Comparison of ENCODE assay signal across 8 cellular contexts in the genomic region with DNA sequence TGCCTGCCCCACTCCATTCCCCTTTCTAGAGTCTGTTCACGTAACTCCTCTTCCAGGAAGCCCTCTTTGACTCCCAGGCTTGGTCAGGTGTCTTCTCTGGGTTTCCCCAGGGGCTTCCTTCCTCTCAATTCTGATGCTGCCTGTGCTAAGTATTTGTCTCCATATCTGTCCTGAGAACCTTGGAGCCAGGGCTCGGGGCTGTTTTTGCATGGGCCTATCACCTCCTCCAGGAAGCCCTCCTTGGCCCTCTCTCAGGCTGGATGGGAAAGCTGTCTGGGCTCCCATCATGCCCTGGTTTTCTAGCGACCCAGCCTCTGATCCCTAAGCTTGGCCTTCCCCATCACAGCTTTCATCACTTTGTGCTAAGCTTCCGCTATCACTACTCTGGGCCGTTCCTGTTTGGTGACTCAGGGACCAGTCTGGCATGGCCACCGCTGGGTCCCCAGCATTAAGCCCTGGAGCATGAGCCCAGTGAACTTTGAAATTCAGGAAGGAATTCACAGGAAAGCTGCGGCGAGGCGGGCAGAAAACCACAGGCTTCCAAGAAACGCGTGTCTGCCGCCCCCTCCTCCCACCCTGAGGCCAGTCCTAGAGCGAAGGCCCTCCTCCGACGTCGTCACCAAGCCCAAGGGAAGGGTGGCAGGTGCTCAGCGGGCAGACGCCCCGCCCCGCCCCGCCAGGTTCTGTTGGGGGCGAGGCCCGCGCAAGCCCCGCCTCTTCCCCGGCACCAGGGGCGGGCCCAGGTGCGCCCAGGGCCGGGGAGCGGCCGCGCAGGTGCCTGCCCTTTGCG. TPM values are rescaled to one million over a fixed set of nuclear protein-coding genes. Genes with fewer than 3 reads are reported as not detected.
DNase-seq lines count a peak whose midpoint lies in the region; ATAC-seq and TF ChIP-seq lines count a peak whose summit lies in the region.

No MANE protein-coding gene starts in this region.

- WGBS in esophagus, 2 donors: 6 to 7% methylated on average over 31 to 33 of the region's 33 CpGs

- no peaks in the 10 kb centered on the region for H3K9me3 Mint-ChIP-seq in natural killer cell

- peak overlapping the region; percentile 95 to 96 for H3K27ac ChIP-seq in esophagus (ENCODE audit: low read depth in 2 of 2, low read length in 1 of 2)

- ATAC-seq in GM21529 (IDR thresholded peaks at IDR 0.05; ENCODE audit: unreplicated experiment) (peak; percentile 49), natural killer cell (peak; percentile 53 to 74 (median 72))
- ATAC-seq in stimulated activated naive CD8-positive, alpha-beta T cell treated with anti-CD3 and anti-CD28 coated beads, Interleukin-15, Interleukin-2, amounts not matched to agents 100 U/mL and 50 U/mL, for 24 hours: peak; percentile 88

- no peak for TF ChIP-seq CTCF in AG09309 (IDR thresholded peaks at IDR 0.05; ENCODE audit: control insufficient read depth, insufficient read depth, low read depth, low read length, missing control alignments)
- TF ChIP-seq CTCF in natural killer cell (IDR thresholded peaks at IDR 0.05): no peak

- peaks cover 2 to 16% of the 10 kb centered on the region in 2 donors for H3K4me1 ChIP-seq in esophagus (ENCODE audit: control insufficient read depth in 2 of 2, insufficient read depth in 2 of 2, low read length in 1 of 2)

- H3K27ac Mint-ChIP-seq in natural killer cell: peak overlapping the region in 1 of 2 donors; percentile 55

- no peaks in the 10 kb centered on the region for H3K27me3 ChIP-seq in esophagus (ENCODE audit: control insufficient read depth in 1 of 2, insufficient read depth in 2 of 2, low read length in 2 of 2)

- peak overlapping the region; percentile 76 for H3K4me3 Mint-ChIP-seq in natural killer cell

- H3K4me1 Mint-ChIP-seq in natural killer cell: peaks cover 12% of the 10 kb centered on the region in 2 donors

- H3K9me3 ChIP-seq in esophagus (ENCODE audit: control insufficient read depth in 2 of 2, insufficient read depth in 1 of 2, low read depth in 1 of 2, low read length in 1 of 2): no peaks in the 10 kb centered on the region

- intact Hi-C loops in natural killer cell (cut with micrococcal nuclease): no loop called here

- DNase-seq in AG09309 (ENCODE audit: low read depth) (no peak), NCI-H2227 treated with DMSO at 0.1 percent for 48 hours (lab: John Stamatoyannopoulos, UW) (peak; percentile 98), natural killer cell (no peak), HCEC 1CT (no peak)
- DNase-seq in activated CD8-positive, alpha-beta memory T cell treated with anti-CD3 and anti-CD28 coated beads, Interleukin-2, amount 50 U/mL, for 1 hour (ENCODE audit: extremely low read depth): peak; percentile 46
- DNase-seq in stimulated activated naive CD8-positive, alpha-beta T cell treated with anti-CD3 and anti-CD28 coated beads, Interleukin-15, Interleukin-2, amounts not matched to agents 100 U/mL and 50 U/mL, for 24 hours: peak; percentile 73

- H3K4me3 ChIP-seq in AG09309 (ENCODE audit: control insufficient read depth, low read depth, low read length): peak overlapping the region; percentile 15
- peak overlapping the region; percentile 91 to 95 for H3K4me3 ChIP-seq in esophagus (ENCODE audit: low read depth in 1 of 2, low read length in 2 of 2)

- H3K36me3 ChIP-seq in esophagus (ENCODE audit: control insufficient read depth in 2 of 2, insufficient read depth in 2 of 2, low read length in 1 of 2): no peaks in the 10 kb centered on the region

- peaks cover 23 to 31% of the 10 kb centered on the region in 2 donors for H3K27me3 Mint-ChIP-seq in natural killer cell (ENCODE audit: low read depth in 2 of 2)

- no peaks in the 10 kb centered on the region for H3K36me3 Mint-ChIP-seq in natural killer cell

RNA-seq across cellular contexts. Expression of gene SPINT2, which starts 0.5 kb away (rescaled TPM):
- polyA plus RNA-seq in esophagus: 100 to 1,000 TPM; 230 to 334 TPM
- total RNA-seq in natural killer cell: 10 to 100 TPM in 1 of 3 donors, 1 to 10 TPM in 2; 2.7 to 13.7 (median 6.9) TPM

RNA-seq across cellular contexts. Expression of gene PPP1R14A, which starts 7.7 kb away (rescaled TPM):
- 10 to 100 TPM; 31.2 to 77.0 TPM for polyA plus RNA-seq in esophagus
- total RNA-seq in natural killer cell: 1 to 10 TPM in 2 of 3 donors, not detected in 1; 1.1 to 1.6 TPM

RNA-seq across cellular contexts. Expression of gene DPF1, which starts 39.9 kb away (rescaled TPM):
- polyA plus RNA-seq in esophagus: under 1 TPM; 0.06 to 0.08 TPM
- total RNA-seq in natural killer cell: not detected

RNA-seq across cellular contexts. Expression of gene C19orf33, which starts 40.2 kb away (rescaled TPM):
- 1,000 to 10,000 TPM in 1 of 2 donors, 100 to 1,000 TPM in 1; 826 to 1,919 TPM for polyA plus RNA-seq in esophagus
- 1 to 10 TPM in 2 of 3 donors, not detected in 1; 1.5 to 4.0 TPM for total RNA-seq in natural killer cell

RNA-seq across cellular contexts. Expression of gene YIF1B, which starts 51.9 kb away (rescaled TPM):
- 10 to 100 TPM; 26.0 to 40.3 TPM for polyA plus RNA-seq in esophagus
- 10 to 100 TPM; 23.2 to 28.4 (median 24.1) TPM for total RNA-seq in natural killer cell

Comparison
In these comparisons a context has a peak if more than half of its experiments do, and no peak if none do; other contexts are left out.
1. DNase-seq: peak in NCI-H2227 treated with DMSO at 0.1 percent for 48 hours (single experiment), activated CD8-positive, alpha-beta memory T cell treated with anti-CD3 and anti-CD28 coated beads, Interleukin-2, amount 50 U/mL, for 1 hour (single experiment) and stimulated activated naive CD8-positive, alpha-beta T cell treated with anti-CD3 and anti-CD28 coated beads, Interleukin-15, Interleukin-2, amounts not matched to agents 100 U/mL and 50 U/mL, for 24 hours (single experiment); none in AG09309 (single experiment), natural killer cell (single experiment) and HCEC 1CT (single experiment).
2. Peak in every context shown above with its lines, with median percentiles within 50 percentile points of each other: ATAC-seq.